In genomic region chr1:225447649-225448048, GRCh38 we compare ENCODE assay signal across 12 cellular contexts. TPM values are rescaled to one million over a fixed set of nuclear protein-coding genes. Genes with fewer than 3 reads are reported as not detected.
DNase-seq lines count a peak whose midpoint lies in the region; ATAC-seq and TF ChIP-seq lines count a peak whose summit lies in the region.
"Had no signal": no experiment of that assay in that cellular context is flagged by ENCODE, and none has a peak within 500 bp of the region (broad histone marks: within the 10 kb centered on the region; RNA-seq: fewer than 3 reads in every experiment).

No MANE protein-coding gene starts in this region.

- no peak overlapping the region for H3K4me3 ChIP-seq in fibroblast of pulmonary artery (replicated peaks; ENCODE audit: low read depth, low read length)
- no peak overlapping the region for H3K4me3 ChIP-seq in aorta (ENCODE audit: low read length in 2 of 2)

- WGBS in aorta, 2 donors = 3 to 4% methylated on average over 7 of the region's 7 CpGs

- H3K9me3 Mint-ChIP-seq in activated naive CD8-positive, alpha-beta T cell treated with anti-CD3 and anti-CD28 coated beads, Interleukin-2, amount 10 ng/mL, durations not matched to agents 7 days and 5 days = no peaks in the 10 kb centered on the region
- H3K9me3 Mint-ChIP-seq in activated naive CD8-positive, alpha-beta T cell treated with anti-CD3 and anti-CD28 coated beads, Interleukin-2, amount 50 U/mL, for 24 hours = no peaks in the 10 kb centered on the region
- peaks cover 4% of the 10 kb centered on the region for H3K9me3 Mint-ChIP-seq in nephron
- H3K9me3 Mint-ChIP-seq: endodermal cell; naive thymus-derived CD8-positive, alpha-beta T cell had no signal

- H3K27ac Mint-ChIP-seq in activated naive CD8-positive, alpha-beta T cell treated with anti-CD3 and anti-CD28 coated beads, Interleukin-2, amount 10 ng/mL, durations not matched to agents 7 days and 5 days = peak overlapping the region; percentile 13
- no peak overlapping the region for H3K27ac Mint-ChIP-seq in activated naive CD8-positive, alpha-beta T cell treated with anti-CD3 and anti-CD28 coated beads, Interleukin-2, amount 50 U/mL, for 24 hours
- H3K27ac Mint-ChIP-seq in nephron = peak overlapping the region; percentile 45 to 99 (median 91)
- H3K27ac Mint-ChIP-seq: endodermal cell had no signal

- no peak overlapping the region for H3K4me3 Mint-ChIP-seq in activated naive CD8-positive, alpha-beta T cell treated with anti-CD3 and anti-CD28 coated beads, Interleukin-2, amount 10 ng/mL, durations not matched to agents 7 days and 5 days
- H3K4me3 Mint-ChIP-seq in activated naive CD8-positive, alpha-beta T cell treated with anti-CD3 and anti-CD28 coated beads, Interleukin-2, amount 50 U/mL, for 24 hours = no peak overlapping the region
- peak overlapping the region in 2 of 3 experiments; percentile 28 to 64 for H3K4me3 Mint-ChIP-seq in nephron
- H3K4me3 Mint-ChIP-seq: endodermal cell; naive thymus-derived CD8-positive, alpha-beta T cell had no signal

- intact Hi-C loops in aorta (cut with DNase I) = no loop called here

- H3K4me1 Mint-ChIP-seq in activated naive CD8-positive, alpha-beta T cell treated with anti-CD3 and anti-CD28 coated beads, Interleukin-2, amount 10 ng/mL, durations not matched to agents 7 days and 5 days = peaks cover 48% of the 10 kb centered on the region
- H3K4me1 Mint-ChIP-seq in activated naive CD8-positive, alpha-beta T cell treated with anti-CD3 and anti-CD28 coated beads, Interleukin-2, amount 50 U/mL, for 24 hours = peaks cover 76% of the 10 kb centered on the region
- peaks cover 42% of the 10 kb centered on the region for H3K4me1 Mint-ChIP-seq in nephron

- peaks cover 4% of the 10 kb centered on the region for H3K36me3 Mint-ChIP-seq in activated naive CD8-positive, alpha-beta T cell treated with anti-CD3 and anti-CD28 coated beads, Interleukin-2, amount 10 ng/mL, durations not matched to agents 7 days and 5 days
- H3K36me3 Mint-ChIP-seq in activated naive CD8-positive, alpha-beta T cell treated with anti-CD3 and anti-CD28 coated beads, Interleukin-2, amount 50 U/mL, for 24 hours (ENCODE audit: low read depth) = no peaks in the 10 kb centered on the region
- no peaks in the 10 kb centered on the region for H3K36me3 Mint-ChIP-seq in nephron (ENCODE audit: low read depth)
- H3K36me3 Mint-ChIP-seq: naive thymus-derived CD8-positive, alpha-beta T cell had no signal

- no peaks in the 10 kb centered on the region for H3K27me3 ChIP-seq in aorta (ENCODE audit: control insufficient read depth in 1 of 2, insufficient read depth in 2 of 2, low read length in 1 of 2)

- no peaks in the 10 kb centered on the region for H3K4me1 ChIP-seq in aorta (ENCODE audit: control insufficient read depth in 1 of 2, insufficient read depth in 2 of 2, low read length in 2 of 2)

- no peaks in the 10 kb centered on the region for H3K9me3 ChIP-seq in aorta (ENCODE audit: control insufficient read depth, low read length)

- no peak for DNase-seq in activated naive CD8-positive, alpha-beta T cell treated with anti-CD3 and anti-CD28 coated beads, Interleukin-2, amount 10 ng/mL, durations not matched to agents 7 days and 5 days
- no peak for DNase-seq in activated naive CD8-positive, alpha-beta T cell treated with anti-CD3 and anti-CD28 coated beads, Interleukin-2, amount 50 U/mL, for 24 hours
- DNase-seq in fibroblast of pulmonary artery (ENCODE audit: low read depth) = peak; percentile 58
- DNase-seq in aorta = peak in 1 of 2 donors; percentile 69
- DNase-seq in cerebellum (ENCODE audit: low spot score) = no peak
- DNase-seq: activated CD4-positive, alpha-beta T cell treated with anti-CD3 and anti-CD28 coated beads, Interleukin-2, amount 50 U/mL, for 48 hours had no signal

- ATAC-seq in activated naive CD8-positive, alpha-beta T cell treated with anti-CD3 and anti-CD28 coated beads, Interleukin-2, amount 10 ng/mL, durations not matched to agents 7 days and 5 days (ENCODE audit: low read depth) = no peak
- ATAC-seq in activated naive CD8-positive, alpha-beta T cell treated with anti-CD3 and anti-CD28 coated beads, Interleukin-2, amount 50 U/mL, for 24 hours = no peak
- ATAC-seq in aorta (ENCODE audit: low FRiP score) = peak; percentile 80
- ATAC-seq in HG03159 (IDR thresholded peaks at IDR 0.05; ENCODE audit: unreplicated experiment) = no peak
- no peak for ATAC-seq in GM21529 (IDR thresholded peaks at IDR 0.05; ENCODE audit: unreplicated experiment)
- ATAC-seq: naive thymus-derived CD8-positive, alpha-beta T cell had no signal

- no peak overlapping the region for H3K27ac ChIP-seq in aorta (ENCODE audit: low read depth in 1 of 2, low read length in 2 of 2)
- H3K27ac ChIP-seq: C4-2B had no signal

- no peaks in the 10 kb centered on the region for H3K36me3 ChIP-seq in aorta (ENCODE audit: control insufficient read depth in 1 of 2, insufficient read depth in 2 of 2, low read length in 1 of 2)

- TF ChIP-seq CTCF in fibroblast of pulmonary artery (IDR thresholded peaks at IDR 0.05; ENCODE audit: low read length, missing control alignments) = no peak
- no peak for TF ChIP-seq CTCF in nephron (IDR thresholded peaks at IDR 0.05; ENCODE audit: unreplicated experiment in 3 of 3)

- no peaks in the 10 kb centered on the region for H3K27me3 Mint-ChIP-seq in activated naive CD8-positive, alpha-beta T cell treated with anti-CD3 and anti-CD28 coated beads, Interleukin-2, amount 10 ng/mL, durations not matched to agents 7 days and 5 days
- H3K27me3 Mint-ChIP-seq in activated naive CD8-positive, alpha-beta T cell treated with anti-CD3 and anti-CD28 coated beads, Interleukin-2, amount 50 U/mL, for 24 hours = no peaks in the 10 kb centered on the region
- peaks cover 4% of the 10 kb centered on the region for H3K27me3 Mint-ChIP-seq in nephron (ENCODE audit: low read depth)
- H3K27me3 Mint-ChIP-seq: naive thymus-derived CD8-positive, alpha-beta T cell had no signal

- POLR2A ChIA-PET in activated naive CD8-positive, alpha-beta T cell treated with anti-CD3 and anti-CD28 coated beads, Interleukin-2, amount 10 ng/mL, durations not matched to agents 7 days and 5 days (lab: Charles Lee) = interaction anchor here (12.4 kb wide), 1 partner anchor 18 kb away, joined by 226 read pairs; no protein-coding TSS in a partner anchor

RNA-seq across cellular contexts. Expression of gene LBR, which starts 19.8 kb away (rescaled TPM):
- total RNA-seq in activated naive CD8-positive, alpha-beta T cell treated with anti-CD3 and anti-CD28 coated beads, Interleukin-2, amount 10 ng/mL, durations not matched to agents 7 days and 5 days = 100 to 1,000 TPM; 168 to 171 TPM
- 10 to 100 TPM; 42.2 to 48.4 TPM for total RNA-seq in aorta
- polyA plus RNA-seq in aorta = 10 to 100 TPM in 1 of 2 donors, 1 to 10 TPM in 1; 8.5 to 16.2 TPM
- total RNA-seq in cerebellum = 97.4 TPM

Comparison
In these comparisons a context has a peak if more than half of its experiments do, and no peak if none do; other contexts are left out.
1. H3K4me3 Mint-ChIP-seq: peak in nephron (2 of 3); none in activated naive CD8-positive, alpha-beta T cell treated with anti-CD3 and anti-CD28 coated beads, Interleukin-2, amount 10 ng/mL, durations not matched to agents 7 days and 5 days (single experiment) and activated naive CD8-positive, alpha-beta T cell treated with anti-CD3 and anti-CD28 coated beads, Interleukin-2, amount 50 U/mL, for 24 hours (single experiment).